ENCODE assay signal across 26 cellular contexts in the genomic region with DNA sequence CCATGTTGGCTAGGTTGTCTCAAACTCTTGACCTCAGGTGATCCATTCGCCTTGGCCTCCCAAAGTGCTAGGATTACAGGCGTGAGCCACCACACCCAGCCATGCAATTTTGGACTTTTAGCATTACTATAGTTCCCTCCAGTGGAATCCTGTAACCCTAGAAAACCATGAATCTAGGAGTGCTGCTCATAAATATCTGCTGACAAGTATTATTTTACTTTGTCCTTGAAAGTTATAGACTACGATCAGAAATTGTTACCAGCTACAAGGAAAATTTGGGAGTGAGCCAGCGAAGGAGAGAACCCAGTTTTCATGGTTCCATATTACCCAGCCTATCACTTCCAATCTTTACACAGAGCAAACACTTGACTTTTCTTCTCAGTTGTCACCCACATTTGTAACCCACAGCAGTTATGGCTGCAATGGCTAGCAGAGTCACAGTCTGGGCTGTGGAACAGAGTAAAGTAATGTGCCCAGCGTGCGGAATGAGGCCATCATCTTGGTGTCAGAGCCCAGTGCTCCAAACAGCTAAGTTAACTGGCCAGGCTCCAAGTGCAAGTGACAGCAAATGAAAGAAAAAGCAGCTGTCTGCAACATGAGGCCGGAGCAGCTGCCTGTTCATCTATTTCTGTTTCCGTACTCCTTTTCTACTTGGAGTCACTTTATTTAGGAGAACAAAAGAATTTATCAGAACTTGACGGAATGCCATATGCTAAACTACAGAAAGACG. TPM values are rescaled to one million over a fixed set of nuclear protein-coding genes. Genes with fewer than 3 reads are reported as not detected.
DNase-seq lines count a peak whose midpoint lies in the region; ATAC-seq and TF ChIP-seq lines count a peak whose summit lies in the region.
"Had no signal": no experiment of that assay in that cellular context is flagged by ENCODE, and none has a peak within 500 bp of the region (broad histone marks: within the 10 kb centered on the region; RNA-seq: fewer than 3 reads in every experiment).

No MANE protein-coding gene starts in this region.

- H3K4me3 Mint-ChIP-seq in effector memory CD8-positive, alpha-beta T cell: no peak overlapping the region
- H3K4me3 Mint-ChIP-seq: activated CD4-positive, alpha-beta T cell treated with anti-CD3 and anti-CD28 coated beads, Interleukin-2, amount 10 ng/mL, durations not matched to agents 24 days and 14 days; natural killer cell; WTC11 had no signal

- peaks cover 99% of the 10 kb centered on the region for H3K36me3 ChIP-seq in left ventricle myocardium inferior
- no peaks in the 10 kb centered on the region for H3K36me3 ChIP-seq in testis (ENCODE audit: low read depth, missing control alignments)
- peaks cover 3 to 100% (median 92%) of the 10 kb centered on the region in 6 donors for H3K36me3 ChIP-seq in spleen

- H3K9me3 Mint-ChIP-seq in effector memory CD8-positive, alpha-beta T cell: no peaks in the 10 kb centered on the region
- H3K9me3 Mint-ChIP-seq: activated CD4-positive, alpha-beta T cell treated with anti-CD3 and anti-CD28 coated beads, Interleukin-2, amount 10 ng/mL, durations not matched to agents 24 days and 14 days; activated naive CD4-positive, alpha-beta T cell treated with anti-CD3 and anti-CD28 coated beads, Interleukin-2, amount 50 U/mL, for 72 hours; natural killer cell; WTC11 had no signal

- no peaks in the 10 kb centered on the region for H3K4me1 Mint-ChIP-seq in effector memory CD8-positive, alpha-beta T cell (ENCODE audit: low read depth in 2 of 2)
- H3K4me1 Mint-ChIP-seq: activated CD4-positive, alpha-beta T cell treated with anti-CD3 and anti-CD28 coated beads, Interleukin-2, amount 10 ng/mL, durations not matched to agents 24 days and 14 days; natural killer cell; WTC11 had no signal

- H3K4me3 ChIP-seq in left ventricle myocardium inferior: no peak overlapping the region
- H3K4me3 ChIP-seq in testis: no peak overlapping the region
- no peak overlapping the region for H3K4me3 ChIP-seq in spleen
- H3K4me3 ChIP-seq: GM23248, Peyer's patch, SJSA1 had no signal

- peak overlapping the region; percentile 81 for H3K27ac ChIP-seq in left ventricle myocardium inferior (replicated peaks)
- no peak overlapping the region for H3K27ac ChIP-seq in testis
- H3K27ac ChIP-seq in spleen: no peak overlapping the region
- H3K27ac ChIP-seq: GM23248, Peyer's patch, SJSA1 had no signal

- TF ChIP-seq POLR2A in testis (IDR thresholded peaks at IDR 0.05) (no peak), spleen (IDR thresholded peaks at IDR 0.05) (no peak)

- H3K9me3 ChIP-seq in left ventricle myocardium inferior (replicated peaks) (no peaks in the 10 kb centered on the region), testis (no peaks in the 10 kb centered on the region), spleen (no peaks in the 10 kb centered on the region)
- H3K9me3 ChIP-seq: Peyer's patch, SJSA1 had no signal

- H3K36me3 Mint-ChIP-seq in effector memory CD8-positive, alpha-beta T cell (ENCODE audit: insufficient read depth): peaks cover 78% of the 10 kb centered on the region

- 87 to 90% methylated on average over 10 of the region's 10 CpGs for WGBS in testis, 2 donors
- WGBS in spleen, 5 donors: 87 to 94% (median 91%) methylated on average over 10 of the region's 10 CpGs

- peaks cover 16% of the 10 kb centered on the region for H3K4me1 ChIP-seq in left ventricle myocardium inferior
- H3K4me1 ChIP-seq in testis: no peaks in the 10 kb centered on the region
- H3K4me1 ChIP-seq in spleen: peaks cover 0 to 1% (median 0%) of the 10 kb centered on the region in 6 donors
- H3K4me1 ChIP-seq: Peyer's patch had no signal

- ATAC-seq in effector memory CD8-positive, alpha-beta T cell (replicated peaks): no peak
- ATAC-seq: activated naive CD4-positive, alpha-beta T cell treated with anti-CD3 and anti-CD28 coated beads, Interleukin-2, amount 50 U/mL, for 72 hours; natural killer cell; WTC11 had no signal

- no peaks in the 10 kb centered on the region for H3K27me3 ChIP-seq in left ventricle myocardium inferior (ENCODE audit: low read depth)
- H3K27me3 ChIP-seq in testis: no peaks in the 10 kb centered on the region
- no peaks in the 10 kb centered on the region for H3K27me3 ChIP-seq in spleen (replicated peaks in 1 of 7)
- H3K27me3 ChIP-seq: Peyer's patch, SJSA1 had no signal

- DNase-seq in amygdala (lab: John Stamatoyannopoulos, UW) (peak in 31 of 56 donors; percentile 2 to 67 (median 15)), left ventricle myocardium inferior (peak; percentile 35), occipital lobe (lab: John Stamatoyannopoulos, UW) (peak; percentile 21), testis (peak; percentile 41), KG1 (lab: John Stamatoyannopoulos, UW) (no peak), spleen (no peak)
- DNase-seq in effector memory CD8-positive, alpha-beta T cell: no peak
- DNase-seq: activated CD4-positive, alpha-beta T cell treated with anti-CD3 and anti-CD28 coated beads, Interleukin-2, amount 10 ng/mL, durations not matched to agents 24 days and 14 days; activated CD8-positive, alpha-beta memory T cell treated with anti-CD3 and anti-CD28 coated beads for 24 hours; activated T-cell treated with anti-CD3 and anti-CD28 coated beads for 4 hours; aorta; DMS79 treated with DMSO at 0.1 percent for 48 hours; GF-D8; GM23248; islet precursor cell; natural killer cell; NCI-H1092; NCI-H1694 treated with DMSO at 0.1 percent for 48 hours; NCI-H446; NCI-H774; Peyer's patch; stimulated activated CD4-positive, alpha-beta T cell treated with anti-CD3 and anti-CD28 coated beads, Interleukin-4, amount 100 ng/mL, for 4 hours; trophoblast cell had no signal

- no peaks in the 10 kb centered on the region for H3K27me3 Mint-ChIP-seq in effector memory CD8-positive, alpha-beta T cell
- H3K27me3 Mint-ChIP-seq: activated CD4-positive, alpha-beta T cell treated with anti-CD3 and anti-CD28 coated beads, Interleukin-2, amount 10 ng/mL, durations not matched to agents 24 days and 14 days had no signal

- H3K27ac Mint-ChIP-seq in effector memory CD8-positive, alpha-beta T cell: no peak overlapping the region
- H3K27ac Mint-ChIP-seq: activated CD4-positive, alpha-beta T cell treated with anti-CD3 and anti-CD28 coated beads, Interleukin-2, amount 10 ng/mL, durations not matched to agents 24 days and 14 days; activated naive CD4-positive, alpha-beta T cell treated with anti-CD3 and anti-CD28 coated beads, Interleukin-2, amount 50 U/mL, for 72 hours; natural killer cell; WTC11 had no signal

- TF ChIP-seq CTCF in left ventricle myocardium inferior (IDR thresholded peaks at IDR 0.05; ENCODE audit: borderline replicate concordance): no peak
- no peak for TF ChIP-seq CTCF in testis (IDR thresholded peaks at IDR 0.05)
- no peak for TF ChIP-seq CTCF in spleen (IDR thresholded peaks at IDR 0.05 in 8 of 11, conservative IDR thresholded peaks at IDR 0.05 in 3 of 11)

- intact Hi-C loops in left ventricle myocardium inferior (cut with micrococcal nuclease) (no loop called here), testis (cut with DNase I; ENCODE audit: low total_unique reads) (no loop called here), spleen (cut with DNase I; ENCODE audit: low total_unique reads) (no loop called here)

RNA-seq across cellular contexts. Expression of a gene that starts 29.9 kb away (rescaled TPM):
- total RNA-seq in left ventricle myocardium inferior (16.5 TPM), occipital lobe (12.9 TPM), testis (10 to 100 TPM; 22.3 to 30.2 TPM), spleen (10 to 100 TPM; 13.8 to 20.3 (median 16.1) TPM)
- polyA plus RNA-seq in testis (ENCODE audit: insufficient read depth, low read depth, low replicate concordance) (40.2 TPM), spleen (10 to 100 TPM; 13.3 to 21.0 (median 18.0) TPM)

RNA-seq across cellular contexts. Expression of a gene that starts 49.1 kb away (rescaled TPM):
- total RNA-seq in left ventricle myocardium inferior (27.0 TPM), occipital lobe (102 TPM), testis (10 to 100 TPM; 38.4 to 44.3 TPM), spleen (10 to 100 TPM; 21.2 to 33.7 (median 22.1) TPM)
- polyA plus RNA-seq in testis (ENCODE audit: insufficient read depth, low read depth, low replicate concordance) (122 TPM), spleen (1 to 10 TPM; 4.8 to 7.1 (median 5.9) TPM)

Comparison
In these comparisons a context has a peak if more than half of its experiments do, and no peak if none do; other contexts are left out.
1. DNase-seq: peak in amygdala (31 of 56), left ventricle myocardium inferior (single experiment), occipital lobe (single experiment) and testis (single experiment); none in KG1 (single experiment), spleen (single experiment) and effector memory CD8-positive, alpha-beta T cell (0 of 3).